27 cellular contexts compared by ENCODE assay signal in genomic region chr10:75203724-75204123, GRCh38. TPM values are rescaled to one million over a fixed set of nuclear protein-coding genes. Genes with fewer than 3 reads are reported as not detected.
A peak's percentile ranks its signal among the peaks of the same experiment; 100 is the strongest.
DNase-seq lines count a peak whose midpoint lies in the region; ATAC-seq, FAIRE-seq and TF ChIP-seq lines count a peak whose summit lies in the region.
"Had no signal": no experiment of that assay in that cellular context is flagged by ENCODE, and none has a peak within 500 bp of the region (broad histone marks: within the 10 kb centered on the region; RNA-seq: fewer than 3 reads in every experiment).

No MANE protein-coding gene starts in this region.

- DNase-seq in CD4-positive, alpha-beta T cell: no peak
- DNase-seq in H1 (ENCODE audit: low read depth in 1 of 2, low spot score in 2 of 2) (no peak), left ventricle myocardium superior (peak; percentile 53), psoas muscle (peak in 1 of 2 donors; percentile 65), middle frontal gyrus (ENCODE audit: extremely low spot score, low spot score) (no peak), hepatic stellate cell (ENCODE audit: low spot score) (no peak)
- DNase-seq: activated CD4-positive, alpha-beta T cell treated with anti-CD3 and anti-CD28 coated beads, Interleukin-2, amount 50 U/mL, for 1 hour; activated naive CD4-positive, alpha-beta T cell treated with anti-CD3 and anti-CD28 coated beads, Interleukin-2, amount 10 ng/mL, durations not matched to agents 7 days and 5 days; AML-193; amygdala; cortex of kidney; DMS79; GF-D8; mesendoderm; naive thymus-derived CD8-positive, alpha-beta T cell; NCI-H1105; NCI-H2029; NCI-H2227 treated with DMSO at 0.1 percent for 48 hours; NCI-H69; stimulated activated naive CD8-positive, alpha-beta T cell treated with anti-CD3 and anti-CD28 coated beads, Interleukin-15, Interleukin-2, amounts not matched to agents 100 U/mL and 50 U/mL, for 24 hours; T-helper 9 cell; WERI-Rb-1 had no signal

- H3K4me3 Mint-ChIP-seq in CD4-positive, alpha-beta T cell: no peak overlapping the region
- H3K4me3 Mint-ChIP-seq: activated naive CD4-positive, alpha-beta T cell treated with anti-CD3 and anti-CD28 coated beads, Interleukin-2, amount 10 ng/mL, durations not matched to agents 7 days and 5 days; activated T-helper 1 cell treated with anti-CD3 and anti-CD28 coated beads, Interleukin-12 subunit alpha, Interleukin-12 subunit beta, Interleukin-2, Interleukin-4 antibody, amounts not matched to agents 30 ng/mL and 10 ng/mL and 1 ng/mL, durations not matched to agents 14 hours and 24 hours and 36 hours; naive thymus-derived CD8-positive, alpha-beta T cell had no signal

- TF ChIP-seq CTCF in CD4-positive, alpha-beta T cell (IDR thresholded peaks at IDR 0.05): no peak
- TF ChIP-seq CTCF in H1 (IDR thresholded peaks at IDR 0.05; ENCODE audit: control extremely low read depth in 1 of 3, insufficient read depth in 1 of 3, low read depth in 1 of 3, low read length in 3 of 3) (no peak), psoas muscle (IDR thresholded peaks at IDR 0.05) (no peak)

- H4K8ac ChIP-seq in H1 (ENCODE audit: extremely low read depth, insufficient read depth, low read length): no peak overlapping the region

- no peak overlapping the region for H3K4ac ChIP-seq in H1 (replicated peaks; ENCODE audit: insufficient read length, low read depth, low read length)

- no peaks in the 10 kb centered on the region for H3K9me3 Mint-ChIP-seq in CD4-positive, alpha-beta T cell
- H3K9me3 Mint-ChIP-seq: activated naive CD4-positive, alpha-beta T cell treated with anti-CD3 and anti-CD28 coated beads, Interleukin-2, amount 10 ng/mL, durations not matched to agents 7 days and 5 days; activated T-helper 1 cell treated with anti-CD3 and anti-CD28 coated beads, Interleukin-12 subunit alpha, Interleukin-12 subunit beta, Interleukin-2, Interleukin-4 antibody, amounts not matched to agents 30 ng/mL and 10 ng/mL and 1 ng/mL, durations not matched to agents 14 hours and 24 hours and 36 hours; naive thymus-derived CD8-positive, alpha-beta T cell had no signal

- no peaks in the 10 kb centered on the region for H3K27me3 Mint-ChIP-seq in CD4-positive, alpha-beta T cell
- H3K27me3 Mint-ChIP-seq: naive thymus-derived CD8-positive, alpha-beta T cell had no signal

- no peak overlapping the region for H2BK120ac ChIP-seq in H1 (replicated peaks; ENCODE audit: low read depth, low read length)

- H3K9me3 ChIP-seq in CD4-positive, alpha-beta T cell (ENCODE audit: control insufficient read depth, low read length): no peaks in the 10 kb centered on the region
- H3K9me3 ChIP-seq in H1 (ENCODE audit: insufficient read depth in 2 of 2, low read depth in 1 of 2, low read length in 1 of 2) (no peaks in the 10 kb centered on the region), psoas muscle (no peaks in the 10 kb centered on the region)
- H3K9me3 ChIP-seq: thyroid gland had no signal

- H3K79me1 ChIP-seq in H1 (ENCODE audit: low read depth, low read length): no peaks in the 10 kb centered on the region

- POLR2A ChIA-PET in CD4-positive, alpha-beta T cell (lab: Charles Lee): interaction anchor here (1.0 to 1.2 kb wide), 3 partner anchors 9 to 1027 kb away, joined by 3 to 6 read pairs (median 4); no protein-coding TSS in a partner anchor
- POLR2A ChIA-PET in H1 (lab: Charles Lee; ENCODE audit: partially characterized antibody): interaction anchor here (0.7 to 36.7 kb wide), 4 partner anchors 13 to 898 kb away, joined by 3 to 801 read pairs (median 4); partner anchors contain the start of gene COMTD1

- H3K14ac ChIP-seq in H1 (ENCODE audit: insufficient read length): no peak overlapping the region

- WGBS in H1 (ENCODE audit: extremely low coverage in 1 of 2, insufficient coverage in 1 of 2, insufficient read length in 1 of 2, insufficient replicate concordance in 2 of 2, low coverage in 1 of 2, low lambda C conversion rate in 2 of 2, missing lambda C conversion rate in 1 of 2), 2 experiments: 80% methylated on average over 5 of the region's 5 CpGs; no CpG with 5 or more reads in 1 of the 2 experiments
- WGBS in psoas muscle, 3 donors: 52 to 89% (median 63%) methylated on average over 5 of the region's 5 CpGs

- H3K27ac Mint-ChIP-seq in CD4-positive, alpha-beta T cell: peak overlapping the region; percentile 27
- H3K27ac Mint-ChIP-seq: activated naive CD4-positive, alpha-beta T cell treated with anti-CD3 and anti-CD28 coated beads, Interleukin-2, amount 10 ng/mL, durations not matched to agents 7 days and 5 days; activated T-helper 1 cell treated with anti-CD3 and anti-CD28 coated beads, Interleukin-12 subunit alpha, Interleukin-12 subunit beta, Interleukin-2, Interleukin-4 antibody, amounts not matched to agents 30 ng/mL and 10 ng/mL and 1 ng/mL, durations not matched to agents 14 hours and 24 hours and 36 hours; naive thymus-derived CD8-positive, alpha-beta T cell had no signal

- TF ChIP-seq RAD21 in H1 (IDR thresholded peaks at IDR 0.05 in 1 of 2, conservative IDR thresholded peaks at IDR 0.05 in 1 of 2; ENCODE audit: low read depth in 2 of 2, low read length in 2 of 2): no peak

- no peak overlapping the region for H2AFZ ChIP-seq in H1 (ENCODE audit: low read length)

- H3K23me2 ChIP-seq in H1 (ENCODE audit: low read depth, low read length): no peaks in the 10 kb centered on the region

- TF ChIP-seq POLR2A in H1 (IDR thresholded peaks at IDR 0.05; ENCODE audit: control extremely low read depth in 1 of 2, low read depth in 2 of 2, low read length in 2 of 2): no peak

- TF ChIP-seq EP300 in H1 (IDR thresholded peaks at IDR 0.05; ENCODE audit: borderline replicate concordance in 1 of 2, low read depth in 2 of 2, low read length in 2 of 2): no peak

- no peak overlapping the region for H3K23ac ChIP-seq in H1 (ENCODE audit: insufficient read length)

- H3K4me3 ChIP-seq in H1 (ENCODE audit: extremely low read depth in 1 of 4, insufficient read depth in 2 of 4, low read depth in 3 of 4, low read length in 4 of 4) (no peak overlapping the region), psoas muscle (no peak overlapping the region)
- H3K4me3 ChIP-seq: thyroid gland had no signal

- H4K91ac ChIP-seq in H1 (replicated peaks; ENCODE audit: insufficient read length, low read length): no peak overlapping the region

- no peak overlapping the region for H3K18ac ChIP-seq in H1 (ENCODE audit: extremely low read depth, low read length)

- H3K27ac ChIP-seq in CD4-positive, alpha-beta T cell (ENCODE audit: low read depth, low read length): no peak overlapping the region
- H3K27ac ChIP-seq in H1 (ENCODE audit: low read depth, low read length) (no peak overlapping the region), psoas muscle (peak overlapping the region; percentile 66)
- H3K27ac ChIP-seq: thyroid gland, WERI-Rb-1 had no signal

- no peak overlapping the region for H2BK15ac ChIP-seq in H1 (ENCODE audit: low read length)

- intact Hi-C loops in CD4-positive, alpha-beta T cell (cut with DNase I, micrococcal nuclease): no loop called here
- intact Hi-C loops in left ventricle myocardium superior (cut with micrococcal nuclease) (no loop called here), psoas muscle (cut with DNase I) (no loop called here)

- H3K27me3 ChIP-seq in CD4-positive, alpha-beta T cell (ENCODE audit: control insufficient read depth, insufficient read depth, low read length): no peaks in the 10 kb centered on the region
- H3K27me3 ChIP-seq in H1 (replicated peaks in 1 of 4; ENCODE audit: control insufficient read depth in 3 of 4, extremely low read depth in 1 of 4, insufficient read depth in 3 of 4, low read length in 3 of 4): no peaks in the 10 kb centered on the region
- no peaks in the 10 kb centered on the region for H3K27me3 ChIP-seq in psoas muscle (ENCODE audit: insufficient read depth in 3 of 3, low read length in 2 of 3)
- H3K27me3 ChIP-seq: thyroid gland had no signal

- no peak overlapping the region for H2BK5ac ChIP-seq in H1 (ENCODE audit: low read depth, low read length)

- H3K4me2 ChIP-seq in H1 (ENCODE audit: insufficient read depth in 1 of 2, low read depth in 2 of 2, low read length in 2 of 2): no peak overlapping the region

- H4K5ac ChIP-seq in H1 (ENCODE audit: insufficient read length, low read depth, low read length): no peak overlapping the region

- H3K4me1 Mint-ChIP-seq in CD4-positive, alpha-beta T cell (ENCODE audit: low read depth): no peaks in the 10 kb centered on the region

- H3K36me3 ChIP-seq in H1 (ENCODE audit: control insufficient read depth in 2 of 4, insufficient read depth in 4 of 4, low read length in 3 of 4) (no peaks in the 10 kb centered on the region), psoas muscle (ENCODE audit: insufficient read depth in 1 of 2, low read depth in 1 of 2) (no peaks in the 10 kb centered on the region)
- H3K36me3 ChIP-seq: thyroid gland, WERI-Rb-1 had no signal

- H2BK20ac ChIP-seq in H1 (ENCODE audit: low read length): no peak overlapping the region

- peaks cover 3 to 13% (median 8%) of the 10 kb centered on the region in 4 experiments for H3K4me1 ChIP-seq in H1 (replicated peaks in 1 of 4; ENCODE audit: control insufficient read depth in 3 of 4, insufficient read depth in 4 of 4, low read length in 3 of 4)
- H3K4me1 ChIP-seq in psoas muscle: peaks cover 32% of the 10 kb centered on the region

- CTCF ChIA-PET in CD4-positive, alpha-beta T cell (lab: Charles Lee): interaction anchor here (1.4 to 4.0 kb wide), 3 partner anchors 16 to 32 kb away, joined by 4 to 15 read pairs (median 8); partner anchors contain the start of gene COMTD1
- CTCF ChIA-PET in H1 (lab: Charles Lee; ENCODE audit: partially characterized antibody): interaction anchor here (1.0 to 11.0 kb wide), 7 partner anchors 9 to 32 kb away, joined by 3 to 128 read pairs (median 11); partner anchors contain the start of gene COMTD1

- H2AK5ac ChIP-seq in H1 (ENCODE audit: low read depth, low read length): no peak overlapping the region

- no peaks in the 10 kb centered on the region for H4K20me1 ChIP-seq in H1 (replicated peaks in 1 of 2; ENCODE audit: control insufficient read depth in 1 of 2, insufficient read depth in 2 of 2, low read length in 2 of 2)

- H3K9ac ChIP-seq in H1 (replicated peaks in 1 of 4; ENCODE audit: extremely low read depth in 1 of 4, low read depth in 3 of 4, low read length in 3 of 4): no peak overlapping the region

- ATAC-seq in CD4-positive, alpha-beta T cell (ENCODE audit: poor library complexity): no peak
- ATAC-seq in left ventricle myocardium superior (peak; percentile 69), psoas muscle (peak; percentile 44 to 72 (median 60)), HG02763 (IDR thresholded peaks at IDR 0.05; ENCODE audit: unreplicated experiment) (no peak), HG03095 (IDR thresholded peaks at IDR 0.05; ENCODE audit: unreplicated experiment) (no peak)
- ATAC-seq: naive thymus-derived CD8-positive, alpha-beta T cell; stimulated activated naive CD8-positive, alpha-beta T cell treated with anti-CD3 and anti-CD28 coated beads, Interleukin-15, Interleukin-2, amounts not matched to agents 100 U/mL and 50 U/mL, for 24 hours had no signal

- no peaks in the 10 kb centered on the region for H3K79me2 ChIP-seq in H1 (ENCODE audit: control insufficient read depth in 1 of 2, insufficient read depth in 2 of 2, low read length in 2 of 2)

- H2BK12ac ChIP-seq in H1 (ENCODE audit: low read depth, low read length): no peak overlapping the region

- no peak overlapping the region for H3K56ac ChIP-seq in H1 (replicated peaks; ENCODE audit: insufficient read length, low read depth, low read length)

- H3K36me3 Mint-ChIP-seq in CD4-positive, alpha-beta T cell (ENCODE audit: low read depth): no peaks in the 10 kb centered on the region
- H3K36me3 Mint-ChIP-seq: activated naive CD4-positive, alpha-beta T cell treated with anti-CD3 and anti-CD28 coated beads, Interleukin-2, amount 10 ng/mL, durations not matched to agents 7 days and 5 days had no signal

- no peak for FAIRE-seq in H1 (lab: Jason Lieb, UNC)
- FAIRE-seq: bronchial epithelial cell had no signal

RNA-seq across cellular contexts. Expression of gene VDAC2, which starts 6.9 kb away (rescaled TPM):
- total RNA-seq in CD4-positive, alpha-beta T cell: 100 to 1,000 TPM; 141 to 147 TPM
- 284 and 287 TPM in 2 replicates for total RNA-seq in H1 (2021; fragmentation: NEBNext Ultra II Directional; extraction: Animal tissue kit (Norgen Biotek cat#: 25700))
- polyA plus RNA-seq in H1 (2011; rRNA removed) (61.8 and 89.8 TPM in 2 replicates), psoas muscle (100 to 1,000 TPM; 391 to 770 (median 432) TPM)
- polyA plus RNA-seq in H1 (2011; cell fraction: cytosol; rRNA removed): 96.8 TPM
- 39.8 TPM for polyA plus RNA-seq in H1 (2011; cell fraction: nucleus; rRNA removed)
- 219 to 342 TPM (median 230 TPM) in 4 replicates for polyA plus RNA-seq in H1 (2012, experiment 1 of 2)
- polyA plus RNA-seq in H1 (2012, experiment 2 of 2): 112 TPM
- 194 TPM for polyA plus RNA-seq in H1 (2013, experiment 1 of 2)
- polyA plus RNA-seq in H1 (2013, experiment 2 of 2): 189 TPM
- 57.0 and 61.8 TPM in 2 replicates for polyA minus RNA-seq in H1 (2011; rRNA and poly(A)+ RNA removed)
- 80.7 TPM for polyA minus RNA-seq in H1 (2011; cell fraction: cytosol; rRNA and poly(A)+ RNA removed)
- polyA minus RNA-seq in H1 (2011; cell fraction: nucleus; rRNA and poly(A)+ RNA removed): 72.0 TPM
- total RNA-seq in left ventricle myocardium superior (493 TPM), psoas muscle (100 to 1,000 TPM; 314 to 546 (median 399) TPM)

RNA-seq across cellular contexts. Expression of gene COMTD1, which starts 32.0 kb away (rescaled TPM):
- 10 to 100 TPM in 1 of 2 experiments, 1 to 10 TPM in 1; 9.5 to 10.5 TPM for total RNA-seq in CD4-positive, alpha-beta T cell
- 31.9 and 32.5 TPM in 2 replicates for total RNA-seq in H1 (2021; fragmentation: NEBNext Ultra II Directional; extraction: Animal tissue kit (Norgen Biotek cat#: 25700))
- 42.4 and 59.4 TPM in 2 replicates for polyA plus RNA-seq in H1 (2011; rRNA removed)
- polyA plus RNA-seq in H1 (2011; cell fraction: cytosol; rRNA removed): 39.1 TPM
- 70.0 TPM for polyA plus RNA-seq in H1 (2011; cell fraction: nucleus; rRNA removed)
- 26.0 to 34.8 TPM (median 30.2 TPM) in 4 replicates for polyA plus RNA-seq in H1 (2012, experiment 1 of 2)
- 26.7 TPM for polyA plus RNA-seq in H1 (2012, experiment 2 of 2)
- 46.2 TPM for polyA plus RNA-seq in H1 (2013, experiment 1 of 2)
- polyA plus RNA-seq in H1 (2013, experiment 2 of 2): 41.3 TPM
- polyA minus RNA-seq in H1 (2011; rRNA and poly(A)+ RNA removed): 2.0 and 2.8 TPM in 2 replicates
- 12.6 TPM for polyA minus RNA-seq in H1 (2011; cell fraction: cytosol; rRNA and poly(A)+ RNA removed)
- polyA minus RNA-seq in H1 (2011; cell fraction: nucleus; rRNA and poly(A)+ RNA removed): 10.9 TPM
- 30.8 TPM for total RNA-seq in left ventricle myocardium superior
- total RNA-seq in psoas muscle: 10 to 100 TPM; 15.2 to 38.8 (median 21.2) TPM
- polyA plus RNA-seq in psoas muscle: 10 to 100 TPM in 2 of 3 donors, 1 to 10 TPM in 1; 5.8 to 54.7 (median 49.3) TPM

Comparison
In these comparisons a context has a peak if more than half of its experiments do, and no peak if none do; other contexts are left out.
1. ATAC-seq: peak in left ventricle myocardium superior (single experiment) and psoas muscle (4 of 4); none in CD4-positive, alpha-beta T cell (single experiment), HG02763 (single experiment) and HG03095 (single experiment).